In the genomic region with DNA sequence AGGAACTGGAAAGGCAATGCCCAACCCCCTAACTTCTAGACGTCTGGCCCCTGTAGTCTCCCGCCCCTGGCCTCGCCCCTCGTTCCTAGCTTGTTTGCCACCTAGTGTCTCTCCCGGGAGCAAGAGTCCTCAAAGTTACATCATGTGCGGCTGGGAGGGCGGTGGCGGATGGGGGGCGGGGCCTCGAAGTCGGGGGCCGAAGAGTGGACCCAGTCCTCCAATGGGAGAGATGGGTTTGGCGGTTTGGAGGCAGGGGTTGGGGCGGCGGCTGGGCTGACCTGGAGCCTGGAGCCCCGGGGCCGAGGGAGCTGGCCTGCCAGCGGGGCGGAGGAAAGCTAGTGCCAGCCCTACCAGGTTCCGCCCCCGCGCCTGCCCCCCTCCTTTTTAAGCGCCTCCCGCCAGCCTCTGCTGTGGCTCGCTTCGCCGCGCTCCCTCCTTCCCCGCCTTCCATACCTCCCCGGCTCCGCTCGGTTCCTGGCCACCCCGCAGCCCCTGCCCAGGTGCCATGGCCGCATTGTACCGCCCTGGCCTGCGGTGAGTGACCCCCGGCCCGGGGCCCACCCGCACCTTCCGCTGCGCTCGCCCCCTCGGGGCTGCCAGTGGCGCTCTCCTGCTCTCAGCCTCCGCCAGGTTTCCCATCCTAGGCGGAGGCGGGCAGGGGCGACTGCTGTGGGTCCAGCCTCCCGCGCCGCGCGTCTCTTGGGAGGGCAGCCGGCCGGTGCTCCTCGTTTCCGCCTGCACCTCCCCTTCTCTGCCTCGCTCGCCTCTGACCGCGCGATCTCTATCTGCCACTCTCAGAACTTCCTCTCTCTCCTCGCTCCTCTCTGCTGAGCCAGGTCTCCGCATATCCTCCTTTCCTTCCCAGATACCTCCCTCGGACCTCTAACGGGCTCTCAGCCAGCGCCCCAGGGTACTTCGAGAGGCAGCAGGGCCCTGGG, we compare ENCODE assay signal across 8 cellular contexts. TPM values are rescaled to one million over a fixed set of nuclear protein-coding genes. Genes with fewer than 3 reads are reported as not detected.
DNase-seq lines count a peak whose midpoint lies in the region; ATAC-seq and TF ChIP-seq lines count a peak whose summit lies in the region.

A gene (plus strand): TSS at position 411 of the 938 bp plus-strand sequence. CDS start 95 bp downstream, at position 506.

- H3K4me3 ChIP-seq in coronary artery = peak within 1 kb of the TSS; percentile 80

- H3K27ac ChIP-seq in coronary artery = peak within 1 kb of the TSS; percentile 81 to 95

- no peak for TF ChIP-seq CTCF in coronary artery (IDR thresholded peaks at IDR 0.05)

- ATAC-seq in GM19025 (IDR thresholded peaks at IDR 0.05; ENCODE audit: low read depth, unreplicated experiment) = peak; percentile 46
- peak; percentile 43 for ATAC-seq in HG03342 (IDR thresholded peaks at IDR 0.05; ENCODE audit: unreplicated experiment)
- ATAC-seq in left lobe of liver = peak; percentile 82

- peak; percentile 98 for DNase-seq in AG08395 (ENCODE audit: low spot score)
- peak; percentile 93 for DNase-seq in NCI-H510A treated with DMSO at 0.1 percent for 48 hours (lab: John Stamatoyannopoulos, UW)
- peak; percentile 81 to 89 for DNase-seq in activated CD4-positive, alpha-beta T cell treated with anti-CD3 and anti-CD28 coated beads for 4 hours
- DNase-seq in coronary artery (ENCODE audit: low spot score) = peak; percentile 96
- DNase-seq in left lobe of liver (ENCODE audit: low spot score) = peak; percentile 99
- DNase-seq in stimulated activated CD4-positive, alpha-beta T cell treated with anti-CD3 and anti-CD28 coated beads, Interleukin-4, amount 100 ng/mL, for 1 hour = peak; percentile 91

RNA-seq across cellular contexts. Expression of the gene that starts here (rescaled TPM):
- total RNA-seq in left lobe of liver = 590 TPM

Comparison
In these comparisons a context has a peak if more than half of its experiments do, and no peak if none do; other contexts are left out.
1. Peak in every context shown above with its lines: DNase-seq, ATAC-seq, H3K4me3 ChIP-seq and H3K27ac ChIP-seq.